In genomic region chr1:56644064-56644940, GRCh38 we compare ENCODE assay signal across 8 cellular contexts. TPM values are rescaled to one million over a fixed set of nuclear protein-coding genes. Genes with fewer than 3 reads are reported as not detected.
DNase-seq lines count a peak whose midpoint lies in the region; ATAC-seq and TF ChIP-seq lines count a peak whose summit lies in the region.

No MANE protein-coding gene starts in this region.

- intact Hi-C loops in sciatic nerve (cut with DNase I): no loop called here
- intact Hi-C loops in posterior vena cava (cut with DNase I): no loop called here

- ATAC-seq in activated CD8-positive, alpha-beta T cell treated with anti-CD3 and anti-CD28 coated beads, Interleukin-2, amount 10 ng/mL, durations not matched to agents 7 days and 5 days: no peak
- ATAC-seq in sciatic nerve: peak; percentile 63

- H3K27me3 Mint-ChIP-seq in activated naive CD4-positive, alpha-beta T cell treated with anti-CD3 and anti-CD28 coated beads, Interleukin-2, amount 10 ng/mL, durations not matched to agents 7 days and 5 days: peaks cover 27% of the 10 kb centered on the region
- peaks cover 36% of the 10 kb centered on the region for H3K27me3 Mint-ChIP-seq in activated CD8-positive, alpha-beta T cell treated with anti-CD3 and anti-CD28 coated beads, Interleukin-2, amount 10 ng/mL, durations not matched to agents 7 days and 5 days (ENCODE audit: low read depth)

- no peaks in the 10 kb centered on the region for H3K4me1 Mint-ChIP-seq in activated naive CD4-positive, alpha-beta T cell treated with anti-CD3 and anti-CD28 coated beads, Interleukin-2, amount 10 ng/mL, durations not matched to agents 7 days and 5 days
- no peaks in the 10 kb centered on the region for H3K4me1 Mint-ChIP-seq in activated CD8-positive, alpha-beta T cell treated with anti-CD3 and anti-CD28 coated beads, Interleukin-2, amount 10 ng/mL, durations not matched to agents 7 days and 5 days (ENCODE audit: low read depth)

- POLR2A ChIA-PET in activated CD8-positive, alpha-beta T cell treated with anti-CD3 and anti-CD28 coated beads, Interleukin-2, amount 10 ng/mL, durations not matched to agents 7 days and 5 days (lab: Charles Lee): no interaction called here

- peaks cover 0 to 13% of the 10 kb centered on the region in 2 donors for H3K4me1 ChIP-seq in right atrium auricular region

- no peaks in the 10 kb centered on the region for H3K9me3 Mint-ChIP-seq in activated naive CD4-positive, alpha-beta T cell treated with anti-CD3 and anti-CD28 coated beads, Interleukin-2, amount 10 ng/mL, durations not matched to agents 7 days and 5 days
- H3K9me3 Mint-ChIP-seq in activated CD8-positive, alpha-beta T cell treated with anti-CD3 and anti-CD28 coated beads, Interleukin-2, amount 10 ng/mL, durations not matched to agents 7 days and 5 days (ENCODE audit: insufficient read depth): no peaks in the 10 kb centered on the region

- no peaks in the 10 kb centered on the region for H3K36me3 ChIP-seq in right atrium auricular region

- TF ChIP-seq CTCF in right atrium auricular region (IDR thresholded peaks at IDR 0.05): no peak

- peak overlapping the region; percentile 63 to 69 for H3K4me3 ChIP-seq in right atrium auricular region

- no peak for DNase-seq in activated naive CD4-positive, alpha-beta T cell treated with anti-CD3 and anti-CD28 coated beads, Interleukin-2, amount 10 ng/mL, durations not matched to agents 7 days and 5 days
- DNase-seq in activated naive CD4-positive, alpha-beta T cell treated with Interleukin-2 at 50 U/mL for 16 hours: no peak
- DNase-seq in activated CD8-positive, alpha-beta T cell treated with anti-CD3 and anti-CD28 coated beads, Interleukin-2, amount 10 ng/mL, durations not matched to agents 7 days and 5 days: no peak
- DNase-seq in right atrium auricular region (ENCODE audit: low spot score) (no peak), sciatic nerve (ENCODE audit: low spot score) (no peak), posterior vena cava (ENCODE audit: low spot score) (no peak), foreskin melanocyte (no peak)
- no peak for DNase-seq in activated CD8-positive, alpha-beta memory T cell treated with anti-CD3 and anti-CD28 coated beads for 24 hours

- no peak overlapping the region for H3K27ac Mint-ChIP-seq in activated naive CD4-positive, alpha-beta T cell treated with anti-CD3 and anti-CD28 coated beads, Interleukin-2, amount 10 ng/mL, durations not matched to agents 7 days and 5 days
- H3K27ac Mint-ChIP-seq in activated CD8-positive, alpha-beta T cell treated with anti-CD3 and anti-CD28 coated beads, Interleukin-2, amount 10 ng/mL, durations not matched to agents 7 days and 5 days: no peak overlapping the region

- H3K4me3 Mint-ChIP-seq in activated naive CD4-positive, alpha-beta T cell treated with anti-CD3 and anti-CD28 coated beads, Interleukin-2, amount 10 ng/mL, durations not matched to agents 7 days and 5 days: peak overlapping the region; percentile 20
- peak overlapping the region; percentile 10 for H3K4me3 Mint-ChIP-seq in activated CD8-positive, alpha-beta T cell treated with anti-CD3 and anti-CD28 coated beads, Interleukin-2, amount 10 ng/mL, durations not matched to agents 7 days and 5 days

- CTCF ChIA-PET in activated naive CD4-positive, alpha-beta T cell treated with anti-CD3 and anti-CD28 coated beads, Interleukin-2, amount 10 ng/mL, durations not matched to agents 7 days and 5 days (lab: Charles Lee): no interaction called here
- CTCF ChIA-PET in activated CD8-positive, alpha-beta T cell treated with anti-CD3 and anti-CD28 coated beads, Interleukin-2, amount 10 ng/mL, durations not matched to agents 7 days and 5 days (lab: Charles Lee): no interaction called here

- H3K9me3 ChIP-seq in right atrium auricular region: no peaks in the 10 kb centered on the region

- no peaks in the 10 kb centered on the region for H3K27me3 ChIP-seq in right atrium auricular region

- H3K36me3 Mint-ChIP-seq in activated naive CD4-positive, alpha-beta T cell treated with anti-CD3 and anti-CD28 coated beads, Interleukin-2, amount 10 ng/mL, durations not matched to agents 7 days and 5 days: no peaks in the 10 kb centered on the region
- no peaks in the 10 kb centered on the region for H3K36me3 Mint-ChIP-seq in activated CD8-positive, alpha-beta T cell treated with anti-CD3 and anti-CD28 coated beads, Interleukin-2, amount 10 ng/mL, durations not matched to agents 7 days and 5 days (ENCODE audit: low read depth)

- H3K27ac ChIP-seq in right atrium auricular region: peak overlapping the region; percentile 85 to 91

RNA-seq across cellular contexts. Expression of gene PRKAA2, which starts 0.8 kb away (rescaled TPM):
- not detected for total RNA-seq in activated CD8-positive, alpha-beta T cell treated with anti-CD3 and anti-CD28 coated beads, Interleukin-2, amount 10 ng/mL, durations not matched to agents 7 days and 5 days
- total RNA-seq in right atrium auricular region (10 to 100 TPM; 98.7 to 99.4 TPM), sciatic nerve (13.3 TPM), posterior vena cava (10 to 100 TPM; 23.8 to 60.8 TPM)

Comparison
In these comparisons a context has a peak if more than half of its experiments do, and no peak if none do; other contexts are left out.
1. RNA of gene PRKAA2, which starts 0.8 kb away (total RNA-seq): 98.7 to 99.4 TPM in right atrium auricular region, 23.8 to 60.8 TPM in posterior vena cava and 13.3 TPM in sciatic nerve (single experiment); not detected in activated CD8-positive, alpha-beta T cell treated with anti-CD3 and anti-CD28 coated beads, Interleukin-2, amount 10 ng/mL, durations not matched to agents 7 days and 5 days; every median in the first group is over 10 times any median in the second.